In the genomic region with DNA sequence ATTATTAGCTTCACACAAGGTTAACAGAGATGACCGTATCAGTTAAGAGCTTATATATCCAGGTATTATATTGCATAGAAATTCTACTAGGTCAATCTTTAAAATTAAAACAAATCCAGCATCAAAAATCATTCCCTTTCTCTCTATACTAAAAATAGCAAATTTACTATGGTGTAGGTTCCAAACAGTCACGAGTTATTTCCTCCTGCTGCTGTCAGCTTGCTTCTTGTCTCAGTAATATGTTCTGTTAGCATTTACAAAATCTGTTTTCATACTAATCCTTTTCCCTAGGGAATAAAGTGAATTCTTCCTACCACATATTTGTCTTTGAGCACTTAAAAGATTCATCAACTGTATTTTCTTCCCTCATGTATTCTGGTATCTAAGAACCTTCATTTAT, we compare ENCODE assay signal across 8 cellular contexts. TPM values are rescaled to one million over a fixed set of nuclear protein-coding genes. Genes with fewer than 3 reads are reported as not detected.
DNase-seq lines count a peak whose midpoint lies in the region; ATAC-seq, FAIRE-seq and TF ChIP-seq lines count a peak whose summit lies in the region.

No MANE protein-coding gene starts in this region.

- BruUV-seq in OCI-LY7 (replicated peaks; lab: Mats Ljungman, UMichigan), result TSS peak; percentile 50

- no peak for DNase-seq in OCI-LY7 (ENCODE audit: low spot score)
- DNase-seq in endothelial cell (ENCODE audit: low spot score), result no peak
- DNase-seq in pancreas, result no peak
- no peak for DNase-seq in NCI-H524 treated with DMSO at 0.1 percent for 48 hours (lab: John Stamatoyannopoulos, UW)
- DNase-seq in GM10248 (ENCODE audit: extremely low spot score), result no peak
- no peak for DNase-seq in activated CD4-positive, alpha-beta T cell treated with anti-CD3 and anti-CD28 coated beads for 1 hour

- H4K20me1 ChIP-seq in OCI-LY7 (ENCODE audit: insufficient read depth, low read length), result peaks cover 20% of the 10 kb centered on the region

- H3K79me2 ChIP-seq in OCI-LY7 (ENCODE audit: insufficient read depth, low read depth, low read length), result peaks cover 87% of the 10 kb centered on the region

- intact Hi-C loops in OCI-LY7 (cut with micrococcal nuclease; ENCODE audit: unreplicated experiment) (loop anchor here (5.0 to 10.0 kb wide), 4 partner anchors 75 to 993 kb away; partner anchors contain the start of genes CNIH4, DEGS1, LBR and TP53BP2), pancreas (cut with DNase I) (no loop called here)

- peak overlapping the region; percentile 95 for H3K4me2 ChIP-seq in OCI-LY7 (ENCODE audit: low read length)

- H3K27ac ChIP-seq in OCI-LY7 (ENCODE audit: low read depth, low read length, poor library complexity, severe bottlenecking) (peak overlapping the region; percentile 19), pancreas (peak overlapping the region in 2 of 4 donors; percentile 93 to 95)

- H2AFZ ChIP-seq in OCI-LY7 (ENCODE audit: low read length), result no peak overlapping the region

- no peaks in the 10 kb centered on the region for H3K27me3 ChIP-seq in pancreas

- peak overlapping the region; percentile 96 for H3K27ac Mint-ChIP-seq in endothelial cell (ENCODE audit: unreplicated experiment)

- H3K9ac ChIP-seq in ES-I3 (ENCODE audit: low read depth, low read length), result peak overlapping the region; percentile 61

- peaks cover 19% of the 10 kb centered on the region for H3K27me3 Mint-ChIP-seq in endothelial cell (ENCODE audit: unreplicated experiment)

- peaks cover 19% of the 10 kb centered on the region for H3K36me3 Mint-ChIP-seq in endothelial cell (ENCODE audit: low read depth, unreplicated experiment)

- H3K9me3 ChIP-seq in ES-I3 (ENCODE audit: control insufficient read depth, insufficient read depth, low read length) (no peaks in the 10 kb centered on the region), OCI-LY7 (ENCODE audit: low read length) (no peaks in the 10 kb centered on the region), pancreas (no peaks in the 10 kb centered on the region)

- ATAC-seq in pancreas (no peak), GM21619 (IDR thresholded peaks at IDR 0.05; ENCODE audit: unreplicated experiment) (no peak)

- H3K4me3 ChIP-seq in OCI-LY7 (ENCODE audit: low read depth, low read length, poor library complexity, severe bottlenecking) (peak overlapping the region; percentile 75), pancreas (peak overlapping the region in 3 of 4 donors; percentile 71 to 77 (median 76))

- peaks cover 14% of the 10 kb centered on the region for H3K4me1 ChIP-seq in ES-I3 (ENCODE audit: insufficient read depth, low read length)
- H3K4me1 ChIP-seq in OCI-LY7 (ENCODE audit: insufficient read depth, low read length, poor library complexity, severe bottlenecking), result peaks cover 50% of the 10 kb centered on the region
- H3K4me1 ChIP-seq in pancreas, result peaks cover 33 to 49% (median 39%) of the 10 kb centered on the region in 3 donors

- H3K36me3 ChIP-seq in ES-I3 (ENCODE audit: insufficient read depth, low read length), result peaks cover 9% of the 10 kb centered on the region
- H3K36me3 ChIP-seq in OCI-LY7 (ENCODE audit: insufficient read depth, low read length), result peaks cover 49% of the 10 kb centered on the region
- H3K36me3 ChIP-seq in pancreas, result no peaks in the 10 kb centered on the region

- H3K4me1 Mint-ChIP-seq in endothelial cell (ENCODE audit: unreplicated experiment), result peaks cover 41% of the 10 kb centered on the region

- CTCF ChIA-PET in OCI-LY7 (lab: Charles Lee; ENCODE audit: unreplicated experiment), result no interaction called here
- CTCF ChIA-PET in GM10248 (lab: Yijun Ruan, JAX), result interaction anchor here (1.2 to 2.2 kb wide), 5 partner anchors 10 to 25 kb away, joined by 3 to 8 read pairs (median 4); no protein-coding TSS in a partner anchor

- H3K9me2 ChIP-seq in OCI-LY7 (ENCODE audit: insufficient read depth, low read length), result no peaks in the 10 kb centered on the region

- peak overlapping the region; percentile 100 for H3K4me3 Mint-ChIP-seq in endothelial cell (ENCODE audit: unreplicated experiment)

- no peaks in the 10 kb centered on the region for H3K9me3 Mint-ChIP-seq in endothelial cell (ENCODE audit: unreplicated experiment)

- TF ChIP-seq CTCF in OCI-LY7 (conservative IDR thresholded peaks at IDR 0.05; ENCODE audit: low read length) (no peak), endothelial cell (IDR thresholded peaks at IDR 0.05; ENCODE audit: unreplicated experiment) (no peak), pancreas (IDR thresholded peaks at IDR 0.05) (no peak), GM10248 (IDR thresholded peaks at IDR 0.05; ENCODE audit: control extremely low read depth, extremely low read depth, low read depth, missing control alignments) (no peak)

- WGBS in pancreas, 2 donors, result 3 to 6% methylated on average over 2 of the region's 2 CpGs

- POLR2A ChIA-PET in OCI-LY7 (lab: Charles Lee) (interaction anchor here (0.6 to 2.1 kb wide), 12 partner anchors 10 to 286 kb away, joined by 3 to 11 read pairs (median 3); no protein-coding TSS in a partner anchor), GM10248 (lab: Yijun Ruan, JAX) (interaction anchor here (0.6 to 0.9 kb wide), 2 partner anchors 10 to 63 kb away, joined by 3 to 4 read pairs; no protein-coding TSS in a partner anchor)

- no peak for FAIRE-seq in pancreas (lab: Jason Lieb, UNC)

RNA-seq across cellular contexts. Expression of gene WDR26, which starts 2.5 kb away (rescaled TPM):
- total RNA-seq in OCI-LY7 (2014; rRNA removed; shearing (Covaris generic)), result 31.3 and 32.0 TPM in 2 replicates
- 77.5 and 78.3 TPM in 2 replicates for total RNA-seq in OCI-LY7 (2022)
- 126 TPM for total RNA-seq in endothelial cell (ENCODE audit: unreplicated experiment)
- total RNA-seq in pancreas, result 10 to 100 TPM; 17.6 to 40.9 (median 23.4) TPM
- polyA plus RNA-seq in pancreas, result 10 to 100 TPM; 20.5 to 22.5 TPM
